ENCODE assay signal across 18 cellular contexts in the genomic region with DNA sequence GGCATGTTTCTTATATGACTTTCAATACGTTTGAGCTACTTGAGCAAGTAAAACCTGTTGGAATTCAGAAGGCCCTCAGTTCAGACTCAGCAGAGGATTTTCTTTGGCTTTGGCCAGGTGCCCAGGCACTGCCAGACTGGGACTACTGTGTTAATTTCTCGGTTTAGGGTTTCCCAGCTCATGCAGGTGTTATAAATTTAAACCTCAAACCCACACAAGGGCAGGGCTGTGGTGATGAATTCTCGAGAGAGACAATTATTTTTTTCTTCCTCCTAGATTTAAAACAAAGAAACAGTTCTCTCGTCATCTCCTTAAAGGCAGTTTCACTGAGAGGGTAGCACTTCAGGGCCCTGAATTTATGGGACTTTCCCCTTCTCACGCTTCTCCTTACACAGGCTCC.
DNase-seq lines count a peak whose midpoint lies in the region; ATAC-seq and TF ChIP-seq lines count a peak whose summit lies in the region.
"Had no signal": no experiment of that assay in that cellular context is flagged by ENCODE, and none has a peak within 500 bp of the region (broad histone marks: within the 10 kb centered on the region; RNA-seq: fewer than 3 reads in every experiment).

No MANE protein-coding gene starts in this region.

- H3K4me1 ChIP-seq in left ventricle myocardium inferior = peaks cover 50% of the 10 kb centered on the region
- H3K4me1 ChIP-seq in thyroid gland = no peaks in the 10 kb centered on the region
- H3K4me1 ChIP-seq: upper lobe of left lung had no signal

- no peak for TF ChIP-seq CTCF in left ventricle myocardium inferior (IDR thresholded peaks at IDR 0.05; ENCODE audit: borderline replicate concordance)
- no peak for TF ChIP-seq CTCF in thyroid gland (IDR thresholded peaks at IDR 0.05)

- H3K4me3 ChIP-seq in left ventricle myocardium inferior (no peak overlapping the region), thyroid gland (replicated peaks in 1 of 3) (no peak overlapping the region)
- H3K4me3 ChIP-seq: gastroesophageal sphincter, skin epidermis, upper lobe of left lung had no signal

- intact Hi-C loops in left ventricle myocardium inferior (cut with micrococcal nuclease) = no loop called here
- intact Hi-C loops in left ventricle myocardium superior (cut with micrococcal nuclease) = loop anchor here (10.0 kb wide), 1 partner anchor 115 kb away; no protein-coding TSS in a partner anchor
- intact Hi-C loops in thyroid gland (cut with DNase I) = no loop called here

- H3K36me3 ChIP-seq in left ventricle myocardium inferior (no peaks in the 10 kb centered on the region), thyroid gland (no peaks in the 10 kb centered on the region)
- H3K36me3 ChIP-seq: gastroesophageal sphincter, upper lobe of left lung had no signal

- ATAC-seq in left ventricle myocardium superior = no peak
- peak; percentile 46 for ATAC-seq in HG03064 (IDR thresholded peaks at IDR 0.05; ENCODE audit: low read depth, unreplicated experiment)
- ATAC-seq: gastroesophageal sphincter had no signal

- DNase-seq in left ventricle myocardium inferior = no peak
- DNase-seq in left ventricle myocardium superior = no peak
- peak; percentile 5 for DNase-seq in SW480 (ENCODE audit: low spot score)
- peak; percentile 42 to 59 for DNase-seq in thyroid gland
- DNase-seq in retina = no peak
- DNase-seq in 8988T = no peak
- DNase-seq in hepatic stellate cell (ENCODE audit: low spot score) = no peak
- DNase-seq: activated CD8-positive, alpha-beta memory T cell treated with anti-CD3 and anti-CD28 coated beads, Interleukin-2, amount 50 U/mL, for 4 hours; DMS153; effector memory CD4-positive, alpha-beta T cell; Kasumi-1; NCI-H2227 treated with DMSO at 0.1 percent for 48 hours; nephron progenitor cell; upper lobe of left lung had no signal

- H3K9me3 ChIP-seq in left ventricle myocardium inferior (replicated peaks) (no peaks in the 10 kb centered on the region), thyroid gland (no peaks in the 10 kb centered on the region)
- H3K9me3 ChIP-seq: gastroesophageal sphincter, upper lobe of left lung had no signal

- H3K27ac ChIP-seq in left ventricle myocardium inferior (replicated peaks) (peak overlapping the region; percentile 90), thyroid gland (no peak overlapping the region)
- H3K27ac ChIP-seq: gastroesophageal sphincter, RWPE1, skin epidermis, upper lobe of left lung had no signal

- 64 to 73% methylated on average over 5 of the region's 5 CpGs for WGBS in thyroid gland, 2 donors

- H3K27me3 ChIP-seq in left ventricle myocardium inferior (ENCODE audit: low read depth) (no peaks in the 10 kb centered on the region), thyroid gland (no peaks in the 10 kb centered on the region)
- H3K27me3 ChIP-seq: gastroesophageal sphincter, upper lobe of left lung had no signal

- TF ChIP-seq POLR2A in thyroid gland (IDR thresholded peaks at IDR 0.05) = no peak

Comparison
In these comparisons a context has a peak if more than half of its experiments do, and no peak if none do; other contexts are left out.
1. DNase-seq: peak in SW480 (single experiment) and thyroid gland (2 of 2); none in left ventricle myocardium inferior (single experiment), left ventricle myocardium superior (single experiment), retina (single experiment), 8988T (single experiment) and hepatic stellate cell (single experiment).